In genomic region chr22:48779211-48779643, GRCh38 we compare ENCODE assay signal across 24 cellular contexts.
A peak's percentile ranks its signal among the peaks of the same experiment; 100 is the strongest.
DNase-seq lines count a peak whose midpoint lies in the region; ATAC-seq and TF ChIP-seq lines count a peak whose summit lies in the region.
"Had no signal": no experiment of that assay in that cellular context is flagged by ENCODE, and none has a peak within 500 bp of the region (broad histone marks: within the 10 kb centered on the region; RNA-seq: fewer than 3 reads in every experiment).

No MANE protein-coding gene starts in this region.

- no peak for TF ChIP-seq POLR2A in esophagus muscularis mucosa (IDR thresholded peaks at IDR 0.05; ENCODE audit: low read depth)

- peaks cover 0 to 23% (median 15%) of the 10 kb centered on the region in 4 donors for H3K9me3 ChIP-seq in esophagus muscularis mucosa
- no peaks in the 10 kb centered on the region for H3K9me3 ChIP-seq in SJCRH30 (replicated peaks)

- in situ Hi-C loops in GM13976 (cut with MboI; ENCODE audit: low sequenced_read_pairs, unreplicated experiment) = no loop called here

- no peak for TF ChIP-seq EP300 in esophagus muscularis mucosa (IDR thresholded peaks at IDR 0.05)

- ATAC-seq in activated CD8-positive, alpha-beta T cell treated with anti-CD3 and anti-CD28 coated beads, Interleukin-2, amount 10 ng/mL, durations not matched to agents 7 days and 5 days = no peak
- no peak for ATAC-seq in activated CD8-positive, alpha-beta T cell treated with anti-CD3 and anti-CD28 coated beads for 36 hours
- ATAC-seq: HCT116 had no signal

- H3K27me3 ChIP-seq in esophagus muscularis mucosa (peaks cover 0 to 59% (median 0%) of the 10 kb centered on the region in 4 donors), SJCRH30 (peaks cover 17% of the 10 kb centered on the region)

- no peaks in the 10 kb centered on the region for H3K4me1 Mint-ChIP-seq in activated CD8-positive, alpha-beta T cell treated with anti-CD3 and anti-CD28 coated beads, Interleukin-2, amount 10 ng/mL, durations not matched to agents 7 days and 5 days (ENCODE audit: low read depth)
- H3K4me1 Mint-ChIP-seq in activated CD8-positive, alpha-beta T cell treated with anti-CD3 and anti-CD28 coated beads for 36 hours (ENCODE audit: low read depth) = no peaks in the 10 kb centered on the region
- H3K4me1 Mint-ChIP-seq in osteocyte (ENCODE audit: unreplicated experiment) (no peaks in the 10 kb centered on the region), nephron progenitor cell (no peaks in the 10 kb centered on the region)

- no peaks in the 10 kb centered on the region for H3K36me3 Mint-ChIP-seq in activated CD8-positive, alpha-beta T cell treated with anti-CD3 and anti-CD28 coated beads, Interleukin-2, amount 10 ng/mL, durations not matched to agents 7 days and 5 days (ENCODE audit: low read depth)
- no peaks in the 10 kb centered on the region for H3K36me3 Mint-ChIP-seq in activated CD8-positive, alpha-beta T cell treated with anti-CD3 and anti-CD28 coated beads for 36 hours (ENCODE audit: low read depth)
- H3K36me3 Mint-ChIP-seq in osteocyte (ENCODE audit: unreplicated experiment) = no peaks in the 10 kb centered on the region
- H3K36me3 Mint-ChIP-seq in nephron progenitor cell (ENCODE audit: low read depth) = no peaks in the 10 kb centered on the region

- no peaks in the 10 kb centered on the region for H3K4me1 ChIP-seq in esophagus muscularis mucosa
- H3K4me1 ChIP-seq in SJCRH30 = no peaks in the 10 kb centered on the region

- H3K9me3 Mint-ChIP-seq in activated CD8-positive, alpha-beta T cell treated with anti-CD3 and anti-CD28 coated beads, Interleukin-2, amount 10 ng/mL, durations not matched to agents 7 days and 5 days (ENCODE audit: insufficient read depth) = peaks cover 13% of the 10 kb centered on the region
- peaks cover 14% of the 10 kb centered on the region for H3K9me3 Mint-ChIP-seq in activated CD8-positive, alpha-beta T cell treated with anti-CD3 and anti-CD28 coated beads for 36 hours
- H3K9me3 Mint-ChIP-seq in osteocyte (ENCODE audit: unreplicated experiment) = peaks cover 27% of the 10 kb centered on the region
- peaks cover 33% of the 10 kb centered on the region for H3K9me3 Mint-ChIP-seq in nephron progenitor cell

- H3K27ac Mint-ChIP-seq in activated CD8-positive, alpha-beta T cell treated with anti-CD3 and anti-CD28 coated beads, Interleukin-2, amount 10 ng/mL, durations not matched to agents 7 days and 5 days = no peak overlapping the region
- no peak overlapping the region for H3K27ac Mint-ChIP-seq in activated CD8-positive, alpha-beta T cell treated with anti-CD3 and anti-CD28 coated beads for 36 hours
- H3K27ac Mint-ChIP-seq in osteocyte (ENCODE audit: unreplicated experiment) = no peak overlapping the region
- no peak overlapping the region for H3K27ac Mint-ChIP-seq in nephron progenitor cell

- DNase-seq in activated CD8-positive, alpha-beta T cell treated with anti-CD3 and anti-CD28 coated beads, Interleukin-2, amount 10 ng/mL, durations not matched to agents 7 days and 5 days = peak; percentile 2
- no peak for DNase-seq in activated CD8-positive, alpha-beta T cell treated with anti-CD3 and anti-CD28 coated beads for 36 hours
- DNase-seq in GM13976 (ENCODE audit: low spot score) = peak; percentile 8
- peak; percentile 70 for DNase-seq in esophagus muscularis mucosa (ENCODE audit: extremely low spot score)
- peak; percentile 76 for DNase-seq in osteocyte (ENCODE audit: extremely low spot score, unreplicated experiment)
- DNase-seq in AG20443 (ENCODE audit: low spot score) = no peak
- no peak for DNase-seq in nephron progenitor cell
- DNase-seq in SJCRH30 = no peak
- DNase-seq: 8988T, ACHN, Calu3, DMS79 treated with DMSO at 0.1 percent for 48 hours, GF-D8, NCI-H1048, NCI-H1417, NCI-H1694 treated with DMSO at 0.1 percent for 48 hours, NCI-H2081, NCI-H226, NCI-H510A, NCI-H69, Right ventricle myocardium superior, RPMI8226 had no signal

- 87% methylated on average over 23 of the region's 24 CpGs for WGBS in esophagus muscularis mucosa

- intact Hi-C loops in activated CD8-positive, alpha-beta T cell treated with anti-CD3 and anti-CD28 coated beads for 36 hours (cut with micrococcal nuclease) = no loop called here
- intact Hi-C loops in esophagus muscularis mucosa (cut with DNase I) = no loop called here

- H3K27ac ChIP-seq in esophagus muscularis mucosa (replicated peaks in 1 of 4) = no peak overlapping the region
- no peak overlapping the region for H3K27ac ChIP-seq in SJCRH30
- H3K27ac ChIP-seq: HL-60 had no signal

- TF ChIP-seq CTCF in activated CD8-positive, alpha-beta T cell treated with anti-CD3 and anti-CD28 coated beads for 36 hours (IDR thresholded peaks at IDR 0.05) = no peak
- TF ChIP-seq CTCF in GM13976 (IDR thresholded peaks at IDR 0.05; ENCODE audit: borderline replicate concordance, control extremely low read depth, extremely low read depth, insufficient read depth, missing control alignments) = no peak
- TF ChIP-seq CTCF in esophagus muscularis mucosa (IDR thresholded peaks at IDR 0.05) = no peak
- no peak for TF ChIP-seq CTCF in osteocyte (IDR thresholded peaks at IDR 0.05)
- no peak for TF ChIP-seq CTCF in nephron progenitor cell (IDR thresholded peaks at IDR 0.05)

- no peaks in the 10 kb centered on the region for H3K27me3 Mint-ChIP-seq in activated CD8-positive, alpha-beta T cell treated with anti-CD3 and anti-CD28 coated beads, Interleukin-2, amount 10 ng/mL, durations not matched to agents 7 days and 5 days (ENCODE audit: low read depth)
- H3K27me3 Mint-ChIP-seq in activated CD8-positive, alpha-beta T cell treated with anti-CD3 and anti-CD28 coated beads for 36 hours = peaks cover 3% of the 10 kb centered on the region
- H3K27me3 Mint-ChIP-seq in osteocyte (ENCODE audit: unreplicated experiment) (no peaks in the 10 kb centered on the region), nephron progenitor cell (ENCODE audit: low read depth, poor library complexity) (peaks cover 10% of the 10 kb centered on the region)

- CTCF ChIA-PET in activated CD8-positive, alpha-beta T cell treated with anti-CD3 and anti-CD28 coated beads, Interleukin-2, amount 10 ng/mL, durations not matched to agents 7 days and 5 days (lab: Charles Lee) = no interaction called here
- CTCF ChIA-PET in activated CD8-positive, alpha-beta T cell treated with anti-CD3 and anti-CD28 coated beads for 36 hours (lab: Charles Lee) = no interaction called here

- H3K4me3 ChIP-seq in esophagus muscularis mucosa (no peak overlapping the region), SJCRH30 (no peak overlapping the region)

- POLR2A ChIA-PET in activated CD8-positive, alpha-beta T cell treated with anti-CD3 and anti-CD28 coated beads, Interleukin-2, amount 10 ng/mL, durations not matched to agents 7 days and 5 days (lab: Charles Lee) = no interaction called here
- POLR2A ChIA-PET in activated CD8-positive, alpha-beta T cell treated with anti-CD3 and anti-CD28 coated beads for 36 hours (lab: Charles Lee) = no interaction called here

- no peak overlapping the region for H3K4me3 Mint-ChIP-seq in activated CD8-positive, alpha-beta T cell treated with anti-CD3 and anti-CD28 coated beads, Interleukin-2, amount 10 ng/mL, durations not matched to agents 7 days and 5 days
- no peak overlapping the region for H3K4me3 Mint-ChIP-seq in activated CD8-positive, alpha-beta T cell treated with anti-CD3 and anti-CD28 coated beads for 36 hours
- H3K4me3 Mint-ChIP-seq in osteocyte (ENCODE audit: unreplicated experiment) = no peak overlapping the region
- no peak overlapping the region for H3K4me3 Mint-ChIP-seq in nephron progenitor cell

- H3K36me3 ChIP-seq in esophagus muscularis mucosa (no peaks in the 10 kb centered on the region), SJCRH30 (no peaks in the 10 kb centered on the region; the same call in 1 of the 2 replicates)

Comparison
In these comparisons a context has a peak if more than half of its experiments do, and no peak if none do; other contexts are left out.
1. DNase-seq: peak in activated CD8-positive, alpha-beta T cell treated with anti-CD3 and anti-CD28 coated beads, Interleukin-2, amount 10 ng/mL, durations not matched to agents 7 days and 5 days (single experiment), GM13976 (single experiment), esophagus muscularis mucosa (single experiment) and osteocyte (single experiment); none in activated CD8-positive, alpha-beta T cell treated with anti-CD3 and anti-CD28 coated beads for 36 hours (single experiment), AG20443 (single experiment), nephron progenitor cell (single experiment) and SJCRH30 (0 of 2).